In genomic region chr18:49368161-49368875, GRCh38 we compare ENCODE assay signal across 19 cellular contexts.
DNase-seq lines count a peak whose midpoint lies in the region; TF ChIP-seq lines count a peak whose summit lies in the region.
"Had no signal": no experiment of that assay in that cellular context is flagged by ENCODE, and none has a peak within 500 bp of the region (broad histone marks: within the 10 kb centered on the region; RNA-seq: fewer than 3 reads in every experiment).

No MANE protein-coding gene starts in this region.

- no peak for TF ChIP-seq CTCF in epithelial cell of proximal tubule (conservative IDR thresholded peaks at IDR 0.05; ENCODE audit: low read depth, low read length)
- no peak for TF ChIP-seq CTCF in osteoblast (IDR thresholded peaks at IDR 0.05; ENCODE audit: extremely low read depth, low read depth, low read length)
- no peak for TF ChIP-seq CTCF in right atrium auricular region (IDR thresholded peaks at IDR 0.05)

- H3K4me3 Mint-ChIP-seq in activated CD4-positive, alpha-beta memory T cell treated with anti-CD3 and anti-CD28 coated beads, Interleukin-2, amount 10 ng/mL, durations not matched to agents 7 days and 5 days = no peak overlapping the region
- H3K4me3 Mint-ChIP-seq: activated B cell treated with CpG ODN at 0.5 μM for 24 hours; stimulated activated naive B cell treated with anti-CD40 and anti-IgM and Interleukin-4, amounts not matched to agents 10 μg/mL and 1 μg/mL and 100 μg/mL, for 72 hours had no signal

- CTCF ChIA-PET in activated CD4-positive, alpha-beta memory T cell treated with anti-CD3 and anti-CD28 coated beads, Interleukin-2, amount 10 ng/mL, durations not matched to agents 7 days and 5 days (lab: Charles Lee) = no interaction called here

- H3K4me1 ChIP-seq in osteoblast (ENCODE audit: insufficient read depth, low read length) = no peaks in the 10 kb centered on the region
- H3K4me1 ChIP-seq in right atrium auricular region = peaks cover 0 to 6% of the 10 kb centered on the region in 2 donors
- H3K4me1 ChIP-seq: spleen, uterus had no signal

- no peaks in the 10 kb centered on the region for H3K27me3 Mint-ChIP-seq in activated CD4-positive, alpha-beta memory T cell treated with anti-CD3 and anti-CD28 coated beads, Interleukin-2, amount 10 ng/mL, durations not matched to agents 7 days and 5 days
- H3K27me3 Mint-ChIP-seq: activated B cell treated with CpG ODN at 0.5 μM for 24 hours; stimulated activated naive B cell treated with anti-CD40 and anti-IgM and Interleukin-4, amounts not matched to agents 10 μg/mL and 1 μg/mL and 100 μg/mL, for 72 hours had no signal

- H3K9me3 ChIP-seq in osteoblast (ENCODE audit: low read depth, low read length) = no peaks in the 10 kb centered on the region
- no peaks in the 10 kb centered on the region for H3K9me3 ChIP-seq in right atrium auricular region
- H3K9me3 ChIP-seq: ovary, spleen, uterus had no signal

- H3K27ac Mint-ChIP-seq in activated CD4-positive, alpha-beta memory T cell treated with anti-CD3 and anti-CD28 coated beads, Interleukin-2, amount 10 ng/mL, durations not matched to agents 7 days and 5 days = no peak overlapping the region
- H3K27ac Mint-ChIP-seq: activated B cell treated with CpG ODN at 0.5 μM for 24 hours had no signal

- POLR2A ChIA-PET in activated CD4-positive, alpha-beta memory T cell treated with anti-CD3 and anti-CD28 coated beads, Interleukin-2, amount 10 ng/mL, durations not matched to agents 7 days and 5 days (lab: Charles Lee) = no interaction called here

- H3K27me3 ChIP-seq in osteoblast (ENCODE audit: insufficient read depth, low read length) (no peaks in the 10 kb centered on the region), right atrium auricular region (no peaks in the 10 kb centered on the region)
- H3K27me3 ChIP-seq: ovary, spleen, uterus had no signal

- H4K20me1 ChIP-seq in osteoblast (ENCODE audit: insufficient read depth, low read length) = peaks cover 3% of the 10 kb centered on the region

- H3K4me3 ChIP-seq in epithelial cell of proximal tubule (ENCODE audit: low read depth, low read length) = peak overlapping the region; percentile 34
- H3K4me3 ChIP-seq in osteoblast (ENCODE audit: insufficient read depth, low read length) = no peak overlapping the region
- no peak overlapping the region for H3K4me3 ChIP-seq in right atrium auricular region
- H3K4me3 ChIP-seq: coronary artery, ovary, spleen, uterus had no signal

- peaks cover 4% of the 10 kb centered on the region for H3K36me3 Mint-ChIP-seq in activated CD4-positive, alpha-beta memory T cell treated with anti-CD3 and anti-CD28 coated beads, Interleukin-2, amount 10 ng/mL, durations not matched to agents 7 days and 5 days (ENCODE audit: low read depth)

- H2AFZ ChIP-seq in osteoblast (ENCODE audit: low read length) = no peak overlapping the region

- H3K9me3 Mint-ChIP-seq in activated CD4-positive, alpha-beta memory T cell treated with anti-CD3 and anti-CD28 coated beads, Interleukin-2, amount 10 ng/mL, durations not matched to agents 7 days and 5 days = no peaks in the 10 kb centered on the region
- H3K9me3 Mint-ChIP-seq: activated B cell treated with CpG ODN at 0.5 μM for 24 hours; stimulated activated naive B cell treated with anti-CD40 and anti-IgM and Interleukin-4, amounts not matched to agents 10 μg/mL and 1 μg/mL and 100 μg/mL, for 72 hours had no signal

- DNase-seq in DMS79 treated with DMSO at 0.1 percent for 48 hours (lab: John Stamatoyannopoulos, UW) = peak; percentile 51
- peak; percentile 26 for DNase-seq in NCI-H774 (lab: John Stamatoyannopoulos, UW)
- DNase-seq in epithelial cell of proximal tubule (ENCODE audit: low read depth) = no peak
- no peak for DNase-seq in osteoblast (ENCODE audit: insufficient read length, low spot score, missing footprints)
- no peak for DNase-seq in activated CD4-positive, alpha-beta memory T cell treated with anti-CD3 and anti-CD28 coated beads, Interleukin-2, amount 10 ng/mL, durations not matched to agents 7 days and 5 days
- no peak for DNase-seq in OCI-M2 (lab: John Stamatoyannopoulos, UW; ENCODE audit: unreplicated experiment)
- DNase-seq in NCI-H82 (lab: John Stamatoyannopoulos, UW) = no peak
- no peak for DNase-seq in right atrium auricular region (ENCODE audit: low spot score)
- DNase-seq: activated B cell treated with CpG ODN at 0.5 μM for 24 hours; activated effector memory CD4-positive, alpha-beta T cell treated with anti-CD3 and anti-CD28 coated beads, Interleukin-2, amount 50 U/mL, for 16 hours; amniotic stem cell; NCI-H1436; NCI-H524 treated with DMSO at 0.1 percent for 48 hours; ovary; spleen; stimulated activated naive B cell treated with anti-CD40 and anti-IgM and Interleukin-4, amounts not matched to agents 10 μg/mL and 1 μg/mL and 100 μg/mL, for 72 hours; uterus had no signal

- peak overlapping the region; percentile 17 for H3K4me2 ChIP-seq in osteoblast (ENCODE audit: insufficient read depth, low read length)

- no peaks in the 10 kb centered on the region for H3K79me2 ChIP-seq in osteoblast (ENCODE audit: insufficient read depth, low read length)

- H3K27ac ChIP-seq in osteoblast (ENCODE audit: low read depth, low read length) (no peak overlapping the region), right atrium auricular region (no peak overlapping the region)
- H3K27ac ChIP-seq: coronary artery, HL-60, ovary, spleen, uterus had no signal

- H3K4me1 Mint-ChIP-seq in activated CD4-positive, alpha-beta memory T cell treated with anti-CD3 and anti-CD28 coated beads, Interleukin-2, amount 10 ng/mL, durations not matched to agents 7 days and 5 days = no peaks in the 10 kb centered on the region
- H3K4me1 Mint-ChIP-seq: activated B cell treated with CpG ODN at 0.5 μM for 24 hours had no signal

- no peaks in the 10 kb centered on the region for H3K36me3 ChIP-seq in osteoblast (ENCODE audit: insufficient read depth, low read length)
- no peaks in the 10 kb centered on the region for H3K36me3 ChIP-seq in right atrium auricular region
- H3K36me3 ChIP-seq: ovary, uterus had no signal

Comparison
In these comparisons a context has a peak if more than half of its experiments do, and no peak if none do; other contexts are left out.
1. DNase-seq: peak in DMS79 treated with DMSO at 0.1 percent for 48 hours (single experiment) and NCI-H774 (single experiment); none in epithelial cell of proximal tubule (single experiment), osteoblast (single experiment), activated CD4-positive, alpha-beta memory T cell treated with anti-CD3 and anti-CD28 coated beads, Interleukin-2, amount 10 ng/mL, durations not matched to agents 7 days and 5 days (single experiment), OCI-M2 (single experiment), NCI-H82 (single experiment) and right atrium auricular region (single experiment).